In the genomic region with DNA sequence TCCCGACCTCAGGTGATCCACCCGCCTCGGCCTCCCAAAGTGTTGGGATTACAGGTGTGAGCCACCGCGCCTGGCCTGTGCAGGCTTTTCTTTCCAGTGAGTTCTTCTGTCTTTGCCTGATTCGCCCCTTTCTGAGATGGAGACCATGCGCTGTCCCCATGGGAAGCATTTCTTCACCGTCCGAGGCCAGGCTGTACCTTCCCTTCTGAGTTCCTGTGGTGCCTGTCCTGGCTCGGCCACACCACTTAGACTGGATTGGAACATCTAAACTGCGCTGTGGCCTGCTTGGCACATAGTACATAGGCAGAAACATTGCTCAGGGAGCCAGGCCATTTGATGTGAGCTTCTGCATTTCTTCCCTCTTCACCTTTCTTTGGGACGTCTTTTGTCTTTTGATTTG, we compare ENCODE assay signal across 15 cellular contexts.
"Had no signal": no experiment of that assay in that cellular context is flagged by ENCODE, and none has a peak within 500 bp of the region (broad histone marks: within the 10 kb centered on the region; RNA-seq: fewer than 3 reads in every experiment).

No MANE protein-coding gene starts in this region.

- H3K27ac Mint-ChIP-seq: activated CD8-positive, alpha-beta T cell treated with anti-CD3 and anti-CD28 coated beads, Interleukin-2, amount 10 ng/mL, durations not matched to agents 7 days and 5 days; activated naive CD4-positive, alpha-beta T cell treated with anti-CD3 and anti-CD28 coated beads for 36 hours had no signal

- ATAC-seq: activated CD4-positive, CD25-positive, alpha-beta regulatory T cell treated with anti-CD3 and anti-CD28 coated beads, Interleukin-2, amount 50 U/mL, for 24 hours; activated CD8-positive, alpha-beta T cell treated with anti-CD3 and anti-CD28 coated beads, Interleukin-2, amount 10 ng/mL, durations not matched to agents 7 days and 5 days; mucosa of descending colon; upper lobe of right lung had no signal

- H3K9me3 Mint-ChIP-seq: activated naive CD4-positive, alpha-beta T cell treated with anti-CD3 and anti-CD28 coated beads for 36 hours; neural crest cell; stimulated activated naive CD8-positive, alpha-beta T cell treated with anti-CD3 and anti-CD28 coated beads, Interleukin-15, Interleukin-2, amounts not matched to agents 100 ng/mL and 50 ng/mL, for 24 hours had no signal

- H3K4me3 Mint-ChIP-seq: activated CD8-positive, alpha-beta T cell treated with anti-CD3 and anti-CD28 coated beads, Interleukin-2, amount 10 ng/mL, durations not matched to agents 7 days and 5 days; activated naive CD4-positive, alpha-beta T cell treated with anti-CD3 and anti-CD28 coated beads for 36 hours; neural crest cell; stimulated activated naive CD8-positive, alpha-beta T cell treated with anti-CD3 and anti-CD28 coated beads, Interleukin-15, Interleukin-2, amounts not matched to agents 100 ng/mL and 50 ng/mL, for 24 hours had no signal

- H3K27me3 Mint-ChIP-seq: stimulated activated naive CD8-positive, alpha-beta T cell treated with anti-CD3 and anti-CD28 coated beads, Interleukin-15, Interleukin-2, amounts not matched to agents 100 ng/mL and 50 ng/mL, for 24 hours had no signal

- DNase-seq: activated CD4-positive, alpha-beta T cell treated with anti-CD3 and anti-CD28 coated beads, Interleukin-2, amount 50 U/mL, for 1 hour; activated CD8-positive, alpha-beta T cell treated with anti-CD3 and anti-CD28 coated beads, Interleukin-2, amount 10 ng/mL, durations not matched to agents 7 days and 5 days; activated naive CD4-positive, alpha-beta T cell treated with anti-CD3 and anti-CD28 coated beads for 36 hours; activated T-cell treated with anti-CD3 and anti-CD28 coated beads, Interleukin-2, amount 50 U/mL, for 48 hours; heart left ventricle; kidney; mucosa of descending colon; SK-N-SH; spleen; stimulated activated CD4-positive, alpha-beta T cell treated with anti-CD3 and anti-CD28 coated beads, Interleukin-4, amount 100 ng/mL, for 24 hours; thyroid gland; upper lobe of right lung had no signal
